In genomic region chr13:42259515-42259914, GRCh38 we compare ENCODE assay signal across 26 cellular contexts.
"Had no signal": no experiment of that assay in that cellular context is flagged by ENCODE, and none has a peak within 500 bp of the region (broad histone marks: within the 10 kb centered on the region; RNA-seq: fewer than 3 reads in every experiment).

No MANE protein-coding gene starts in this region.

- H3K27ac ChIP-seq: hepatocyte, neural progenitor cell, sigmoid colon, SK-N-MC, upper lobe of right lung had no signal

- DNase-seq: activated CD4-positive, alpha-beta T cell treated with anti-CD3 and anti-CD28 coated beads, Interleukin-2, amount 50 U/mL, for 1 hour; activated CD8-positive, alpha-beta memory T cell treated with anti-CD3 and anti-CD28 coated beads, Interleukin-2, amount 50 U/mL, for 48 hours; activated effector memory CD4-positive, alpha-beta T cell treated with anti-CD3 and anti-CD28 coated beads, Interleukin-2, amount 50 U/mL, for 16 hours; activated naive CD4-positive, alpha-beta T cell treated with anti-CD3 and anti-CD28 coated beads, Interleukin-2, amount 50 U/mL, for 16 hours; activated T-cell treated with anti-CD3 and anti-CD28 coated beads, Interleukin-2, amount 50 U/mL, for 48 hours; central memory CD4-positive, alpha-beta T cell; dermis blood vessel endothelial cell; effector CD8-positive, alpha-beta T cell; immature natural killer cell; naive B cell; retina; sigmoid colon; stimulated activated CD4-positive, alpha-beta T cell treated with anti-CD3 and anti-CD28 coated beads, Interleukin-4, amount 100 ng/mL, for 1 hour; T1000; upper lobe of right lung had no signal

- H2AFZ ChIP-seq: hepatocyte had no signal

- H3K4me3 Mint-ChIP-seq: immature natural killer cell, naive B cell, neural progenitor cell, WTC11 had no signal

- FAIRE-seq: astrocyte, frontal cortex had no signal

- H3K36me3 Mint-ChIP-seq: immature natural killer cell, neural progenitor cell had no signal

- H3K9me3 ChIP-seq: sigmoid colon, upper lobe of right lung had no signal

- H3K4me2 ChIP-seq: hepatocyte, neural progenitor cell, smooth muscle cell had no signal

- H3K4me3 ChIP-seq: hepatocyte, lung, neural progenitor cell, sigmoid colon, SK-N-MC, smooth muscle cell, upper lobe of right lung had no signal

- H3K9ac ChIP-seq: neural progenitor cell had no signal

- H3K79me2 ChIP-seq: hepatocyte had no signal

- H3K27me3 Mint-ChIP-seq: progenitor cell of endocrine pancreas had no signal

- H3K36me3 ChIP-seq: neural progenitor cell, sigmoid colon, upper lobe of right lung had no signal

- ATAC-seq: esophagus mucosa, left lobe of liver, upper lobe of right lung had no signal

- H3K27me3 ChIP-seq: hepatocyte, neural progenitor cell, sigmoid colon, upper lobe of right lung had no signal

- H3K9me3 Mint-ChIP-seq: immature natural killer cell had no signal

- H3K4me1 ChIP-seq: neural progenitor cell, sigmoid colon, upper lobe of right lung had no signal

- H3K27ac Mint-ChIP-seq: immature natural killer cell, naive B cell, neural progenitor cell, progenitor cell of endocrine pancreas, WTC11 had no signal

- H3K4me1 Mint-ChIP-seq: immature natural killer cell, naive B cell, neural progenitor cell had no signal
